Comparison of ENCODE assay signal across 18 cellular contexts in genomic region chr11:3902441-3902840, GRCh38. TPM values are rescaled to one million over a fixed set of nuclear protein-coding genes. Genes with fewer than 3 reads are reported as not detected.
A peak's percentile ranks its signal among the peaks of the same experiment; 100 is the strongest.
DNase-seq lines count a peak whose midpoint lies in the region; ATAC-seq, FAIRE-seq and TF ChIP-seq lines count a peak whose summit lies in the region.
"Had no signal": no experiment of that assay in that cellular context is flagged by ENCODE, and none has a peak within 500 bp of the region (broad histone marks: within the 10 kb centered on the region; RNA-seq: fewer than 3 reads in every experiment).

No MANE protein-coding gene starts in this region.

- H3K27me3 ChIP-seq in CD4-positive, alpha-beta T cell (ENCODE audit: control insufficient read depth, insufficient read depth, low read length) = no peaks in the 10 kb centered on the region
- H3K27me3 ChIP-seq in neutrophil = no peaks in the 10 kb centered on the region
- H3K27me3 ChIP-seq: testis had no signal

- no peak for TF ChIP-seq CTCF in CD4-positive, alpha-beta T cell (IDR thresholded peaks at IDR 0.05)
- TF ChIP-seq CTCF in neutrophil (IDR thresholded peaks at IDR 0.05) = no peak

- TF ChIP-seq RAD21 in Ishikawa (IDR thresholded peaks at IDR 0.05; ENCODE audit: low read depth) = no peak

- peak overlapping the region; percentile 76 for H3K27ac Mint-ChIP-seq in CD4-positive, alpha-beta T cell
- peak overlapping the region; percentile 78 for H3K27ac Mint-ChIP-seq in activated naive CD8-positive, alpha-beta T cell treated with anti-CD3 and anti-CD28 coated beads, Interleukin-2, amount 10 ng/mL, durations not matched to agents 7 days and 5 days

- no peak for FAIRE-seq in urothelium cell line (lab: Jason Lieb, UNC)

- POLR2A ChIA-PET in CD4-positive, alpha-beta T cell (lab: Charles Lee) = interaction anchor here (1.2 to 2.2 kb wide), 6 partner anchors 13 to 47 kb away, joined by 3 to 13 read pairs (median 3); partner anchors contain the start of gene STIM1
- POLR2A ChIA-PET in activated naive CD8-positive, alpha-beta T cell treated with anti-CD3 and anti-CD28 coated beads, Interleukin-2, amount 10 ng/mL, durations not matched to agents 7 days and 5 days (lab: Charles Lee) = interaction anchor here (1.4 kb wide), 1 partner anchor 47 kb away, joined by 6 read pairs; the partner anchor contains the start of gene STIM1

- ATAC-seq in CD4-positive, alpha-beta T cell (ENCODE audit: poor library complexity) = no peak
- ATAC-seq in activated naive CD8-positive, alpha-beta T cell treated with anti-CD3 and anti-CD28 coated beads, Interleukin-2, amount 10 ng/mL, durations not matched to agents 7 days and 5 days (ENCODE audit: low read depth) = no peak
- ATAC-seq in HG02623 (IDR thresholded peaks at IDR 0.05; ENCODE audit: unreplicated experiment) = no peak

- TF ChIP-seq EP300 in Ishikawa (IDR thresholded peaks at IDR 0.05; ENCODE audit: borderline replicate concordance) = no peak

- H3K27ac ChIP-seq in CD4-positive, alpha-beta T cell (ENCODE audit: low read depth, low read length) = no peak overlapping the region
- peak overlapping the region; percentile 90 for H3K27ac ChIP-seq in neutrophil
- H3K27ac ChIP-seq: GM23248, testis, WERI-Rb-1 had no signal

- H3K4me3 ChIP-seq in neutrophil (ENCODE audit: low read depth in 1 of 2, low read length in 1 of 2) = no peak overlapping the region
- H3K4me3 ChIP-seq: GM23248, testis had no signal

- H3K4me1 ChIP-seq in neutrophil (ENCODE audit: control insufficient read depth in 1 of 2, insufficient read depth in 1 of 2, low read depth in 1 of 2, low read length in 1 of 2) = peaks cover 74 to 76% of the 10 kb centered on the region in 2 experiments

- CTCF ChIA-PET in CD4-positive, alpha-beta T cell (lab: Charles Lee) = interaction anchor here (1.2 to 2.5 kb wide), 3 partner anchors 48 to 94 kb away, joined by 3 to 11 read pairs (median 6); partner anchors contain the start of gene PGAP2

- no peak for DNase-seq in CD4-positive, alpha-beta T cell
- DNase-seq in activated naive CD8-positive, alpha-beta T cell treated with anti-CD3 and anti-CD28 coated beads, Interleukin-2, amount 10 ng/mL, durations not matched to agents 7 days and 5 days = no peak
- DNase-seq in HCEC 1CT (no peak), retina (no peak), urothelium cell line (ENCODE audit: low spot score) (no peak)
- DNase-seq: anterior cingulate cortex; GM23248; KBM-7; NCI-H1092 treated with DMSO at 0.1 percent for 48 hours; NCI-H2107; NCI-H526 treated with DMSO at 0.1 percent for 48 hours; stimulated activated CD4-positive, alpha-beta T cell treated with anti-CD3 and anti-CD28 coated beads, Interleukin-4, amount 100 ng/mL, for 1 hour; testis; WERI-Rb-1 had no signal

- H3K9me3 Mint-ChIP-seq in CD4-positive, alpha-beta T cell = no peaks in the 10 kb centered on the region
- no peaks in the 10 kb centered on the region for H3K9me3 Mint-ChIP-seq in activated naive CD8-positive, alpha-beta T cell treated with anti-CD3 and anti-CD28 coated beads, Interleukin-2, amount 10 ng/mL, durations not matched to agents 7 days and 5 days

- H3K4me1 Mint-ChIP-seq in CD4-positive, alpha-beta T cell (ENCODE audit: low read depth) = peaks cover 74% of the 10 kb centered on the region
- H3K4me1 Mint-ChIP-seq in activated naive CD8-positive, alpha-beta T cell treated with anti-CD3 and anti-CD28 coated beads, Interleukin-2, amount 10 ng/mL, durations not matched to agents 7 days and 5 days = peaks cover 53% of the 10 kb centered on the region

- H3K36me3 ChIP-seq in neutrophil = no peaks in the 10 kb centered on the region
- H3K36me3 ChIP-seq: WERI-Rb-1 had no signal

- peak overlapping the region; percentile 2 for H3K4me3 Mint-ChIP-seq in CD4-positive, alpha-beta T cell
- no peak overlapping the region for H3K4me3 Mint-ChIP-seq in activated naive CD8-positive, alpha-beta T cell treated with anti-CD3 and anti-CD28 coated beads, Interleukin-2, amount 10 ng/mL, durations not matched to agents 7 days and 5 days

- no peaks in the 10 kb centered on the region for H3K27me3 Mint-ChIP-seq in CD4-positive, alpha-beta T cell
- no peaks in the 10 kb centered on the region for H3K27me3 Mint-ChIP-seq in activated naive CD8-positive, alpha-beta T cell treated with anti-CD3 and anti-CD28 coated beads, Interleukin-2, amount 10 ng/mL, durations not matched to agents 7 days and 5 days

- no peaks in the 10 kb centered on the region for H3K9me3 ChIP-seq in CD4-positive, alpha-beta T cell (ENCODE audit: control insufficient read depth, low read length)
- H3K9me3 ChIP-seq in neutrophil = no peaks in the 10 kb centered on the region
- H3K9me3 ChIP-seq: SK-N-SH, testis had no signal

- intact Hi-C loops in CD4-positive, alpha-beta T cell (cut with DNase I, micrococcal nuclease) = loop anchor here (5.0 kb wide), 1 partner anchor 45 kb away; the partner anchor contains the start of gene STIM1 (in 2 of the 2)

- no peaks in the 10 kb centered on the region for H3K36me3 Mint-ChIP-seq in CD4-positive, alpha-beta T cell (ENCODE audit: low read depth)
- no peaks in the 10 kb centered on the region for H3K36me3 Mint-ChIP-seq in activated naive CD8-positive, alpha-beta T cell treated with anti-CD3 and anti-CD28 coated beads, Interleukin-2, amount 10 ng/mL, durations not matched to agents 7 days and 5 days

TF ChIP-seq in Ishikawa, 13 proteins besides CTCF, POLR2A, EP300 and RAD21:
- TF ChIP-seq YY1 (IDR thresholded peaks at IDR 0.05; ENCODE audit: low read depth) = no peak
- no peak for TF ChIP-seq NFIC (IDR thresholded peaks at IDR 0.05)
- no peak for TF ChIP-seq MAX (IDR thresholded peaks at IDR 0.05)
- TF ChIP-seq USF1 (IDR thresholded peaks at IDR 0.05) = no peak
- 0 out of 2 replicates have a peak, but pooled peaks have one; percentile 16 for TF ChIP-seq TCF12 (IDR thresholded peaks at IDR 0.05; ENCODE audit: low read depth)
- TF ChIP-seq ZBTB7A (IDR thresholded peaks at IDR 0.05; ENCODE audit: low read depth) = no peak

RNA-seq across cellular contexts. Expression of gene STIM1, which starts 47.0 kb away (rescaled TPM):
- 10 to 100 TPM; 89.0 to 94.9 TPM for total RNA-seq in CD4-positive, alpha-beta T cell
- 100 to 1,000 TPM in 1 of 2 experiments, 10 to 100 TPM in 1; 98.8 to 101 TPM for total RNA-seq in activated naive CD8-positive, alpha-beta T cell treated with anti-CD3 and anti-CD28 coated beads, Interleukin-2, amount 10 ng/mL, durations not matched to agents 7 days and 5 days
